ENCODE assay signal across 2 cellular contexts in genomic region chr7:101877882-101878591, GRCh38.
TF ChIP-seq lines count a peak whose summit lies in the region.

No MANE protein-coding gene starts in this region.

TF ChIP-seq in GM23338, 12 proteins besides CTCF, POLR2A, EP300 and RAD21:
- no peak for TF ChIP-seq EZH2phosphoT487 (IDR thresholded peaks at IDR 0.05; ENCODE audit: unreplicated experiment)
- TF ChIP-seq ZNF462 (CRISPR knock-in tag; IDR thresholded peaks at IDR 0.05), result no peak
- no peak for TF ChIP-seq CREB1 (CRISPR knock-in tag; IDR thresholded peaks at IDR 0.05; ENCODE audit: low read depth)
- no peak for TF ChIP-seq STAT1 (IDR thresholded peaks at IDR 0.05; ENCODE audit: unreplicated experiment)
- TF ChIP-seq ZNF331 (CRISPR knock-in tag; IDR thresholded peaks at IDR 0.05; ENCODE audit: low read depth), result no peak
- TF ChIP-seq NANOG (IDR thresholded peaks at IDR 0.05; ENCODE audit: borderline replicate concordance), result no peak
- TF ChIP-seq, protein P1, sequence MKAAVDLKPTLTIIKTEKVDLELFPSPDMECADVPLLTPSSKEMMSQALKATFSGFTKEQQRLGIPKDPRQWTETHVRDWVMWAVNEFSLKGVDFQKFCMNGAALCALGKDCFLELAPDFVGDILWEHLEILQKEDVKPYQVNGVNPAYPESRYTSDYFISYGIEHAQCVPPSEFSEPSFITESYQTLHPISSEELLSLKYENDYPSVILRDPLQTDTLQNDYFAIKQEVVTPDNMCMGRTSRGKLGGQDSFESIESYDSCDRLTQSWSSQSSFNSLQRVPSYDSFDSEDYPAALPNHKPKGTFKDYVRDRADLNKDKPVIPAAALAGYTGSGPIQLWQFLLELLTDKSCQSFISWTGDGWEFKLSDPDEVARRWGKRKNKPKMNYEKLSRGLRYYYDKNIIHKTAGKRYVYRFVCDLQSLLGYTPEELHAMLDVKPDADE (IDR thresholded peaks at IDR 0.05), result no peak
- TF ChIP-seq REST (IDR thresholded peaks at IDR 0.05; ENCODE audit: unreplicated experiment), result no peak
TF ChIP-seq in GM23338: peak in this region for 0.

TF ChIP-seq in SK-N-SH, 30 proteins besides CTCF, POLR2A, EP300 and RAD21:
- TF ChIP-seq FOXM1 (IDR thresholded peaks at IDR 0.05; ENCODE audit: low read depth) (no peak), JUND (IDR thresholded peaks at IDR 0.05) (no peak), GATA2 (CRISPR knock-in tag; IDR thresholded peaks at IDR 0.05) (no peak), USF2 (IDR thresholded peaks at IDR 0.05; ENCODE audit: borderline replicate concordance, low read depth, low read length) (no peak)
